In genomic region chr1:154607084-154607747, GRCh38 we compare ENCODE assay signal across 7 cellular contexts. TPM values are rescaled to one million over a fixed set of nuclear protein-coding genes. Genes with fewer than 3 reads are reported as not detected.
DNase-seq lines count a peak whose midpoint lies in the region; ATAC-seq and TF ChIP-seq lines count a peak whose summit lies in the region.

No MANE protein-coding gene starts in this region.

- H3K27ac Mint-ChIP-seq in mesothelial cell of epicardium, result peak overlapping the region; percentile 98

- DNase-seq in GM04503 (ENCODE audit: low read depth) (peak; percentile 37), SK-N-MC (ENCODE audit: low read depth, low spot score) (no peak), mesothelial cell of epicardium (ENCODE audit: low spot score in 2 of 2, unreplicated experiment in 2 of 2) (peak in 1 of 2 experiments; percentile 70), GF-D8 (lab: John Stamatoyannopoulos, UW) (no peak)
- peak; percentile 9 for DNase-seq in effector CD8-positive, alpha-beta T cell (lab: John Stamatoyannopoulos, UW)

- H3K27ac ChIP-seq in SK-N-MC (peak overlapping the region; percentile 97), urinary bladder (ENCODE audit: low read depth) (peak overlapping the region; percentile 98)

- H3K4me3 ChIP-seq in SK-N-MC (peak overlapping the region; percentile 98), urinary bladder (ENCODE audit: low read depth, low read length) (peak overlapping the region; percentile 82)

- H3K4me1 ChIP-seq in urinary bladder (ENCODE audit: insufficient read depth), result peaks cover 1% of the 10 kb centered on the region

- peaks cover 41% of the 10 kb centered on the region for H3K4me1 Mint-ChIP-seq in mesothelial cell of epicardium

- H3K9me3 ChIP-seq in SK-N-MC (ENCODE audit: low read depth, low read length), result no peaks in the 10 kb centered on the region

- peak overlapping the region; percentile 99 for H3K9ac ChIP-seq in SK-N-MC (ENCODE audit: insufficient read length)

- H3K4me3 Mint-ChIP-seq in mesothelial cell of epicardium, result peak overlapping the region; percentile 86

- no peak for TF ChIP-seq CTCF in mesothelial cell of epicardium (IDR thresholded peaks at IDR 0.05; ENCODE audit: unreplicated experiment)

- H3K27me3 Mint-ChIP-seq in mesothelial cell of epicardium (ENCODE audit: low read depth), result no peaks in the 10 kb centered on the region

- peaks cover 3% of the 10 kb centered on the region for H3K36me3 Mint-ChIP-seq in mesothelial cell of epicardium

- ATAC-seq in HG02884 (IDR thresholded peaks at IDR 0.05; ENCODE audit: unreplicated experiment), result peak; percentile 8

- no peaks in the 10 kb centered on the region for H3K9me3 Mint-ChIP-seq in mesothelial cell of epicardium

- peaks cover 21% of the 10 kb centered on the region for H3K36me3 ChIP-seq in SK-N-MC (ENCODE audit: insufficient read depth, low read length)
- H3K36me3 ChIP-seq in urinary bladder (ENCODE audit: insufficient read depth), result no peaks in the 10 kb centered on the region

- WGBS in urinary bladder, result 8% methylated on average over 15 of the region's 15 CpGs

RNA-seq across cellular contexts. Expression of gene ADAR, which starts 0.8 kb away (rescaled TPM):
- 224 to 232 TPM (median 229 TPM) in 3 replicates for total RNA-seq in mesothelial cell of epicardium
- total RNA-seq in urinary bladder, result 72.1 TPM
- 59.1 TPM for polyA plus RNA-seq in urinary bladder

RNA-seq across cellular contexts. Expression of gene CHRNB2, which starts 39.6 kb away (rescaled TPM):
- total RNA-seq in mesothelial cell of epicardium (0.31 to 0.58 TPM (median 0.45 TPM) in 3 replicates), urinary bladder (0.21 TPM)
- 0.33 TPM for polyA plus RNA-seq in urinary bladder

RNA-seq across cellular contexts. Expression of gene UBE2Q1, which starts 48.8 kb away (rescaled TPM):
- 56.8 to 60.1 TPM (median 57.6 TPM) in 3 replicates for total RNA-seq in mesothelial cell of epicardium
- total RNA-seq in urinary bladder, result 12.7 TPM
- 39.1 TPM for polyA plus RNA-seq in urinary bladder

Comparison
In these comparisons a context has a peak if more than half of its experiments do, and no peak if none do; other contexts are left out.
1. DNase-seq: peak in GM04503 (single experiment) and effector CD8-positive, alpha-beta T cell (single experiment); none in SK-N-MC (single experiment) and GF-D8 (single experiment).